Comparison of ENCODE assay signal across 8 cellular contexts in the genomic region with DNA sequence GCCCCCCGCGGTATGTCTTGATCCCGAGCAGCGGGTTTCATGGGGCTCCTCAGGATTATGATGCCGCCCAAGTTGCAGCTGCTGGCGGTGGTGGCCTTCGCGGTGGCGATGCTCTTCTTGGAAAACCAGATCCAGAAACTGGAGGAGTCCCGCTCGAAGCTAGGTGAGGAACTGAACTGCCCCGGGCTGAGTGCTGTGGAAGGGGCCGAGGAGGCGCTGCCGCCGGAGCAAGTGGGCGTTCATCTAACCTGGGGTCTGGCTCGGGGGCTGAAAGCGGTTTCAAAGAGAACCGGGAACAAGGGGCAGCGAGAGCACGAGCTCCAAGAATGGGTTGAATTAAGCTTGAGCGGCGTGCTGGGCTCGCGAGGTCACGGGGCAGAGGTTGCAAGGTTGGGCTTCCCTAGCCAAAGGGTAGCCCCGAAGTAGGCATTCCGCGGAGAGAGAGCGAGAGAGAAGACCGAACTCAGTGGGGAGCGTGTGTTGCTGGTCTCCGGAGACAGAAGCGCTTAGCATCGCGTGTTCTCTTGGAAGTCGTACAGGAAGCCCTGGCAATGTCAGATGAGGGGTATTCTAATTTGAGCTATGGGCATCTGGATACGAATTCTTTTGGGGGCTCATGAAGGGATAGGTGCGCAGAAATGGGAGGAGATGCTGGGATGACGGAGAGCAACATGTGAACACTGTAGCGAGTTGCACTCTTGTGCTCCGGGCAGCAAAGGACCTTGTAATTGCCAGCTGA. TPM values are rescaled to one million over a fixed set of nuclear protein-coding genes. Genes with fewer than 3 reads are reported as not detected.
A peak's percentile ranks its signal among the peaks of the same experiment; 100 is the strongest.
DNase-seq lines count a peak whose midpoint lies in the region; ATAC-seq and TF ChIP-seq lines count a peak whose summit lies in the region.

No MANE protein-coding gene starts in this region.

- WGBS in SK-N-SH (ENCODE audit: low lambda C conversion rate) = under 1% methylated on average over 34 of the region's 43 CpGs

- H3K4me2 ChIP-seq in SK-N-SH = peak overlapping the region; percentile 86

- TF ChIP-seq RAD21 in SK-N-SH (IDR thresholded peaks at IDR 0.05; ENCODE audit: low read length) = no peak

- no peaks in the 10 kb centered on the region for H3K27me3 ChIP-seq in SK-N-SH (ENCODE audit: insufficient read depth)
- H3K27me3 ChIP-seq in adipocyte (replicated peaks; ENCODE audit: control insufficient read depth, insufficient read depth, low read length) = no peaks in the 10 kb centered on the region
- H3K27me3 ChIP-seq in right atrium auricular region = no peaks in the 10 kb centered on the region
- H3K27me3 ChIP-seq in rectal smooth muscle tissue (ENCODE audit: control insufficient read depth, insufficient read depth, low read length) = no peaks in the 10 kb centered on the region

- CTCF ChIA-PET in SK-N-SH (lab: Yijun Ruan, JAX) = interaction anchor here (0.9 to 2.1 kb wide), 10 partner anchors 13 to 169 kb away, joined by 3 to 14 read pairs (median 6); no protein-coding TSS in a partner anchor

- peaks cover 25% of the 10 kb centered on the region for H4K20me1 ChIP-seq in SK-N-SH (ENCODE audit: insufficient read depth)

- peak; percentile 32 for ATAC-seq in GM21529 (IDR thresholded peaks at IDR 0.05; ENCODE audit: unreplicated experiment)
- no peak for ATAC-seq in HG02884 (IDR thresholded peaks at IDR 0.05; ENCODE audit: unreplicated experiment)

- TF ChIP-seq CTCF in SK-N-SH (IDR thresholded peaks at IDR 0.05) (no peak), right atrium auricular region (IDR thresholded peaks at IDR 0.05) (no peak)

- H3K9me3 ChIP-seq in SK-N-SH = no peaks in the 10 kb centered on the region; the same call in 1 of the 2 replicates
- H3K9me3 ChIP-seq in adipocyte (ENCODE audit: control insufficient read depth, low read length) = no peaks in the 10 kb centered on the region
- H3K9me3 ChIP-seq in right atrium auricular region = no peaks in the 10 kb centered on the region

- peaks cover 89% of the 10 kb centered on the region for H3K79me2 ChIP-seq in SK-N-SH (ENCODE audit: insufficient read depth)

- peaks cover 4% of the 10 kb centered on the region for H3F3A ChIP-seq in SK-N-SH (replicated peaks; ENCODE audit: insufficient read depth)

- H3K4me1 ChIP-seq in SK-N-SH (ENCODE audit: control insufficient read depth in 1 of 2, insufficient read depth in 2 of 2, low read depth in 1 of 2, low read length in 1 of 2) (peaks cover 0 to 13% of the 10 kb centered on the region in 2 experiments; a peak in 3 of 4 replicates), adipocyte (ENCODE audit: control insufficient read depth, insufficient read depth, low read length) (peaks cover 33% of the 10 kb centered on the region), right atrium auricular region (peaks cover 0 to 29% of the 10 kb centered on the region in 2 donors), rectal smooth muscle tissue (ENCODE audit: control insufficient read depth, insufficient read depth, low read length) (peaks cover 4% of the 10 kb centered on the region)

- peak; percentile 36 for DNase-seq in COR-L47 (lab: John Stamatoyannopoulos, UW)
- DNase-seq in LHCN-M2 (ENCODE audit: low read depth) = peak; percentile 57
- peak; percentile 45 for DNase-seq in SK-N-SH
- peak; percentile 82 for DNase-seq in adipocyte (ENCODE audit: low read depth)
- peak; percentile 68 for DNase-seq in right atrium auricular region (ENCODE audit: low spot score)

- peak overlapping the region; percentile 92 for H2AFZ ChIP-seq in SK-N-SH (ENCODE audit: low read depth)

- H3K27ac ChIP-seq in SK-N-SH (ENCODE audit: low read depth in 2 of 2, low read length in 1 of 2) (peak overlapping the region; percentile 75 to 94), right atrium auricular region (peak overlapping the region; percentile 90 to 92), rectal smooth muscle tissue (ENCODE audit: low read depth, low read length) (peak overlapping the region; percentile 77)

- TF ChIP-seq EP300 in SK-N-SH (IDR thresholded peaks at IDR 0.05; ENCODE audit: borderline replicate concordance in 1 of 2, low read depth in 1 of 2, low read length in 1 of 2) = no peak

- peak overlapping the region; percentile 95 to 97 for H3K4me3 ChIP-seq in SK-N-SH (ENCODE audit: low read depth in 2 of 2, low read length in 1 of 2)
- H3K4me3 ChIP-seq in adipocyte (ENCODE audit: low read length) = peak overlapping the region; percentile 93
- peak overlapping the region; percentile 90 to 91 for H3K4me3 ChIP-seq in right atrium auricular region
- peak overlapping the region; percentile 95 for H3K4me3 ChIP-seq in rectal smooth muscle tissue (ENCODE audit: low read length)

- H3K9me2 ChIP-seq in SK-N-SH = no peaks in the 10 kb centered on the region

- H3K36me3 ChIP-seq in SK-N-SH (replicated peaks in 1 of 2; ENCODE audit: control insufficient read depth in 1 of 2, insufficient read depth in 2 of 2, low read length in 1 of 2) = peaks cover 4 to 7% of the 10 kb centered on the region in 2 experiments
- peaks cover under 1% of the 10 kb centered on the region for H3K36me3 ChIP-seq in adipocyte (ENCODE audit: control insufficient read depth, insufficient read depth, low read length, severe bottlenecking)
- no peaks in the 10 kb centered on the region for H3K36me3 ChIP-seq in right atrium auricular region
- peaks cover 4% of the 10 kb centered on the region for H3K36me3 ChIP-seq in rectal smooth muscle tissue (ENCODE audit: control insufficient read depth, insufficient read depth, low read length)

- POLR2A ChIA-PET in SK-N-SH (lab: Yijun Ruan, JAX) = interaction anchor here (0.9 kb wide), 1 partner anchor 60 kb away, joined by 3 read pairs; no protein-coding TSS in a partner anchor

- H3K9ac ChIP-seq in SK-N-SH (peak overlapping the region; percentile 77), adipocyte (ENCODE audit: low read length) (peak overlapping the region; percentile 94), rectal smooth muscle tissue (ENCODE audit: low read length) (peak overlapping the region; percentile 54)

TF ChIP-seq in SK-N-SH, 30 proteins besides CTCF, POLR2A, EP300 and RAD21:
- no peak for TF ChIP-seq FOXJ3 (CRISPR knock-in tag; IDR thresholded peaks at IDR 0.05)
- peak; percentile 32; the same call in 1 of the 2 replicates for TF ChIP-seq TAF1 (IDR thresholded peaks at IDR 0.05; ENCODE audit: borderline replicate concordance, low read depth, low read length)
- TF ChIP-seq, protein P1, sequence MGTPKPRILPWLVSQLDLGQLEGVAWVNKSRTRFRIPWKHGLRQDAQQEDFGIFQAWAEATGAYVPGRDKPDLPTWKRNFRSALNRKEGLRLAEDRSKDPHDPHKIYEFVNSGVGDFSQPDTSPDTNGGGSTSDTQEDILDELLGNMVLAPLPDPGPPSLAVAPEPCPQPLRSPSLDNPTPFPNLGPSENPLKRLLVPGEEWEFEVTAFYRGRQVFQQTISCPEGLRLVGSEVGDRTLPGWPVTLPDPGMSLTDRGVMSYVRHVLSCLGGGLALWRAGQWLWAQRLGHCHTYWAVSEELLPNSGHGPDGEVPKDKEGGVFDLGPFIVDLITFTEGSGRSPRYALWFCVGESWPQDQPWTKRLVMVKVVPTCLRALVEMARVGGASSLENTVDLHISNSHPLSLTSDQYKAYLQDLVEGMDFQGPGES (IDR thresholded peaks at IDR 0.05; ENCODE audit: low read depth, low read length) = no peak
- TF ChIP-seq FOXM1 (IDR thresholded peaks at IDR 0.05; ENCODE audit: low read depth) = no peak
- no peak for TF ChIP-seq POLR2AphosphoS5 (IDR thresholded peaks at IDR 0.05; ENCODE audit: low read depth, low read length)
- no peak for TF ChIP-seq FOSL2 (IDR thresholded peaks at IDR 0.05; ENCODE audit: borderline replicate concordance, low read depth)
- no peak for TF ChIP-seq RFX5 (IDR thresholded peaks at IDR 0.05; ENCODE audit: low read length)
- TF ChIP-seq SIN3A (IDR thresholded peaks at IDR 0.05; ENCODE audit: borderline replicate concordance, low read depth, low read length) = no peak; the same call in 1 of the 2 replicates
- TF ChIP-seq RXRA (IDR thresholded peaks at IDR 0.05; ENCODE audit: borderline replicate concordance, low read depth) = no peak
- no peak for TF ChIP-seq NFIC (IDR thresholded peaks at IDR 0.05; ENCODE audit: borderline replicate concordance)
- no peak for TF ChIP-seq EZH2phosphoT487 (IDR thresholded peaks at IDR 0.05; ENCODE audit: borderline replicate concordance, low read depth)
- no peak for TF ChIP-seq TEAD4 (IDR thresholded peaks at IDR 0.05; ENCODE audit: borderline replicate concordance, insufficient read depth)
- no peak for TF ChIP-seq GABPA (IDR thresholded peaks at IDR 0.05; ENCODE audit: low read depth)
- TF ChIP-seq ELF1 (IDR thresholded peaks at IDR 0.05) = no peak
- TF ChIP-seq, protein P2, sequence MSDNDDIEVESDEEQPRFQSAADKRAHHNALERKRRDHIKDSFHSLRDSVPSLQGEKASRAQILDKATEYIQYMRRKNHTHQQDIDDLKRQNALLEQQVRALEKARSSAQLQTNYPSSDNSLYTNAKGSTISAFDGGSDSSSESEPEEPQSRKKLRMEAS (IDR thresholded peaks at IDR 0.05; ENCODE audit: low read depth) = peak; percentile 55; the same call in 1 of the 2 replicates
- TF ChIP-seq MXI1 (IDR thresholded peaks at IDR 0.05; ENCODE audit: low read depth, low read length) = peak; percentile 82
- TF ChIP-seq, protein P3, sequence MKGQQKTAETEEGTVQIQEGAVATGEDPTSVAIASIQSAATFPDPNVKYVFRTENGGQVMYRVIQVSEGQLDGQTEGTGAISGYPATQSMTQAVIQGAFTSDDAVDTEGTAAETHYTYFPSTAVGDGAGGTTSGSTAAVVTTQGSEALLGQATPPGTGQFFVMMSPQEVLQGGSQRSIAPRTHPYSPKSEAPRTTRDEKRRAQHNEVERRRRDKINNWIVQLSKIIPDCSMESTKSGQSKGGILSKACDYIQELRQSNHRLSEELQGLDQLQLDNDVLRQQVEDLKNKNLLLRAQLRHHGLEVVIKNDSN (IDR thresholded peaks at IDR 0.05; ENCODE audit: borderline replicate concordance, low read depth) = no peak
- TF ChIP-seq JUND (IDR thresholded peaks at IDR 0.05) = no peak

RNA-seq across cellular contexts. Expression of a gene that starts 0.7 kb away (rescaled TPM):
- total RNA-seq in LHCN-M2 (2014; rRNA removed) (21.7 and 27.8 TPM in 2 replicates), right atrium auricular region (1 to 10 TPM; 7.7 TPM)
- polyA plus RNA-seq in LHCN-M2 (2012) = 11.2 TPM
- 16.6 and 21.8 TPM in 2 replicates for polyA plus RNA-seq in SK-N-SH (2012; rRNA removed)
- 24.2 and 27.1 TPM in 2 replicates for polyA plus RNA-seq in SK-N-SH (2012; cell fraction: cytosol; rRNA removed)
- 7.0 and 7.7 TPM in 2 replicates for polyA plus RNA-seq in SK-N-SH (2012; cell fraction: nucleus; rRNA removed)

RNA-seq across cellular contexts. Expression of a gene that starts 1.2 kb away (rescaled TPM):
- total RNA-seq in LHCN-M2 (2014; rRNA removed) = 139 and 165 TPM in 2 replicates
- polyA plus RNA-seq in LHCN-M2 (2012) = 138 TPM
- 155 and 188 TPM in 2 replicates for polyA plus RNA-seq in SK-N-SH (2012; rRNA removed)
- 258 and 366 TPM in 2 replicates for polyA plus RNA-seq in SK-N-SH (2012; cell fraction: cytosol; rRNA removed)
- 25.1 and 54.9 TPM in 2 replicates for polyA plus RNA-seq in SK-N-SH (2012; cell fraction: nucleus; rRNA removed)
- 10 to 100 TPM; 73.1 to 80.7 TPM for total RNA-seq in right atrium auricular region
